In genomic region chr11:7098235-7098832, GRCh38 we compare ENCODE assay signal across 8 cellular contexts. TPM values are rescaled to one million over a fixed set of nuclear protein-coding genes. Genes with fewer than 3 reads are reported as not detected.
DNase-seq lines count a peak whose midpoint lies in the region; ATAC-seq, FAIRE-seq and TF ChIP-seq lines count a peak whose summit lies in the region.

No MANE protein-coding gene starts in this region.

- no peaks in the 10 kb centered on the region for H3K9me1 ChIP-seq in keratinocyte (ENCODE audit: control insufficient read depth, extremely low read depth, insufficient read depth, low read length)

- H3K9me3 ChIP-seq in keratinocyte (ENCODE audit: control insufficient read depth, low read depth, low read length) (no peaks in the 10 kb centered on the region), thyroid gland (no peaks in the 10 kb centered on the region)

- no peaks in the 10 kb centered on the region for H3K4me1 Mint-ChIP-seq in MCF 10A (ENCODE audit: insufficient read depth, unreplicated experiment)

- dilution Hi-C loops in keratinocyte (cut with MboI; ENCODE audit: extremely low pct_ligation_motif_present, low sequenced_read_pairs): no loop called here

- ATAC-seq in GM18867 (IDR thresholded peaks at IDR 0.05; ENCODE audit: unreplicated experiment) (peak; percentile 86), HG03432 (IDR thresholded peaks at IDR 0.05; ENCODE audit: unreplicated experiment) (peak; percentile 79)

- no peak overlapping the region for H3K27ac ChIP-seq in keratinocyte (ENCODE audit: control insufficient read depth, insufficient read depth, low read length)
- H3K27ac ChIP-seq in thyroid gland: no peak overlapping the region

- H3K36me3 Mint-ChIP-seq in MCF 10A (ENCODE audit: insufficient read depth, unreplicated experiment): no peaks in the 10 kb centered on the region

- CTCF ChIA-PET in MCF 10A (lab: Yijun Ruan, JAX): interaction anchor here (0.6 to 4.9 kb wide), 37 partner anchors 9 to 979 kb away, joined by 3 to 54 read pairs (median 4); partner anchors contain the start of gene RBMXL2

- DNase-seq in CD1c-positive myeloid dendritic cell (ENCODE audit: extremely low spot score) (peak; percentile 71), NCI-H69 (lab: John Stamatoyannopoulos, UW) (peak; percentile 71), MCF 10A (ENCODE audit: unreplicated experiment) (peak; percentile 63), keratinocyte (ENCODE audit: low read depth, low spot score) (peak; percentile 7), thyroid gland (no peak), lower leg skin (ENCODE audit: low spot score in 2 of 2) (no peak)

- no peak overlapping the region for H3K27ac Mint-ChIP-seq in MCF 10A (ENCODE audit: low read depth, unreplicated experiment)

- H3K9ac ChIP-seq in keratinocyte (ENCODE audit: control insufficient read depth, extremely low read depth, insufficient read depth, low read length): no peak overlapping the region

- no TSS peak for BruUV-seq in MCF 10A (replicated peaks; lab: Mats Ljungman, UMichigan)

- no peak overlapping the region for H3K4me2 ChIP-seq in keratinocyte (ENCODE audit: control insufficient read depth, extremely low read depth, insufficient read depth, low read depth, low read length)

- H4K20me1 ChIP-seq in keratinocyte (ENCODE audit: control insufficient read depth, extremely low read depth, insufficient read depth, low read length): no peaks in the 10 kb centered on the region

- no peak overlapping the region for H3K4me3 Mint-ChIP-seq in MCF 10A (ENCODE audit: unreplicated experiment)

- H3K9me3 Mint-ChIP-seq in MCF 10A (ENCODE audit: unreplicated experiment): no peaks in the 10 kb centered on the region

- no peak overlapping the region for H2AFZ ChIP-seq in keratinocyte (ENCODE audit: control insufficient read depth, low read length)

- TF ChIP-seq POLR2A in thyroid gland (IDR thresholded peaks at IDR 0.05) (no peak), lower leg skin (IDR thresholded peaks at IDR 0.05) (no peak)

- H3K4me1 ChIP-seq in keratinocyte (ENCODE audit: control insufficient read depth, extremely low read depth, insufficient read depth, low read length) (no peaks in the 10 kb centered on the region), thyroid gland (no peaks in the 10 kb centered on the region)

- no peaks in the 10 kb centered on the region for H3K36me3 ChIP-seq in keratinocyte (ENCODE audit: control insufficient read depth in 2 of 2, extremely low read depth in 1 of 2, insufficient read depth in 2 of 2, low read length in 2 of 2)
- no peaks in the 10 kb centered on the region for H3K36me3 ChIP-seq in thyroid gland

- peak; percentile 73 for TF ChIP-seq CTCF in MCF 10A (IDR thresholded peaks at IDR 0.05; ENCODE audit: unreplicated experiment)
- TF ChIP-seq CTCF in keratinocyte (optimal IDR thresholded peaks at IDR 0.05 in 1 of 3, IDR thresholded peaks at IDR 0.05 in 1 of 3, conservative IDR thresholded peaks at IDR 0.05 in 1 of 3; ENCODE audit: extremely low read depth in 1 of 3, insufficient read depth in 2 of 3, low read length in 3 of 3): peak in 2 of 3 experiments; percentile 64 to 71
- peak; percentile 17 to 83 (median 57) for TF ChIP-seq CTCF in thyroid gland (IDR thresholded peaks at IDR 0.05)
- no peak for TF ChIP-seq CTCF in lower leg skin (IDR thresholded peaks at IDR 0.05)

- H3K27me3 ChIP-seq in keratinocyte (ENCODE audit: control insufficient read depth, extremely low read depth, insufficient read depth, low read length): no peaks in the 10 kb centered on the region
- no peaks in the 10 kb centered on the region for H3K27me3 ChIP-seq in thyroid gland

- H3K4me3 ChIP-seq in keratinocyte (ENCODE audit: control insufficient read depth in 2 of 3, extremely low read depth in 1 of 3, insufficient read depth in 2 of 3, low read depth in 1 of 3, low read length in 3 of 3) (no peak overlapping the region), thyroid gland (replicated peaks in 1 of 3) (no peak overlapping the region), lower leg skin (ENCODE audit: low read depth, poor library complexity, severe bottlenecking) (no peak overlapping the region)

- FAIRE-seq in keratinocyte (lab: Jason Lieb, UNC): peak; percentile 85

- no peaks in the 10 kb centered on the region for H3K79me2 ChIP-seq in keratinocyte (ENCODE audit: control insufficient read depth, insufficient read depth, low read length)

- intact Hi-C loops in MCF 10A (cut with micrococcal nuclease): loop anchor here (1.0 to 5.0 kb wide), 8 partner anchors 180 to 994 kb away; partner anchors contain the start of gene EIF3F
- intact Hi-C loops in thyroid gland (cut with DNase I): loop anchor here (5.0 kb wide), 2 partner anchors 599 to 889 kb away; partner anchors contain the start of gene EIF3F
- intact Hi-C loops in lower leg skin (cut with DNase I; ENCODE audit: low total_unique reads): loop anchor here (10.0 kb wide), 1 partner anchor 346 kb away; no protein-coding TSS in a partner anchor

- WGBS in thyroid gland, 2 donors: 1 to 5% methylated on average over 2 of the region's 2 CpGs
- 2 to 5% methylated on average over 2 of the region's 2 CpGs for WGBS in lower leg skin, 2 donors

- peaks cover 84% of the 10 kb centered on the region for H3K27me3 Mint-ChIP-seq in MCF 10A (ENCODE audit: insufficient read depth, unreplicated experiment)

- POLR2A ChIA-PET in MCF 10A (lab: Yijun Ruan, JAX): no interaction called here

RNA-seq across cellular contexts. Expression of gene RBMXL2, which starts 9.5 kb away (rescaled TPM):
- total RNA-seq in MCF 10A (2022) (not detected in 2 replicates), thyroid gland (under 1 TPM in 2 of 4 donors, not detected in 2; 0.27 to 0.33 TPM), lower leg skin (not detected)
- polyA plus RNA-seq in keratinocyte: not detected in 3 replicates
- polyA plus RNA-seq in keratinocyte (2011; ENCODE audit: low read depth): not detected
- not detected in 2 replicates for polyA plus RNA-seq in keratinocyte (2011; cell fraction: cytosol; rRNA removed)
- not detected in 2 replicates for polyA plus RNA-seq in keratinocyte (2011; cell fraction: nucleus; rRNA removed)
- not detected in 2 replicates for polyA plus RNA-seq in keratinocyte (2012; ENCODE audit: low replicate concordance)
- not detected in 3 replicates for polyA minus RNA-seq in keratinocyte
- polyA minus RNA-seq in keratinocyte (2011; cell fraction: cytosol; rRNA and poly(A)+ RNA removed): not detected
- polyA minus RNA-seq in keratinocyte (2011; cell fraction: nucleus; rRNA and poly(A)+ RNA removed): not detected in 2 replicates

Comparison
In these comparisons a context has a peak if more than half of its experiments do, and no peak if none do; other contexts are left out.
1. DNase-seq: peak in CD1c-positive myeloid dendritic cell (single experiment), NCI-H69 (single experiment), MCF 10A (single experiment) and keratinocyte (single experiment); none in thyroid gland (0 of 2) and lower leg skin (0 of 2).
2. CTCF ChIP-seq: peak in MCF 10A (single experiment), keratinocyte (2 of 3) and thyroid gland (6 of 6); none in lower leg skin (0 of 3).